19 cellular contexts compared by ENCODE assay signal in the genomic region with DNA sequence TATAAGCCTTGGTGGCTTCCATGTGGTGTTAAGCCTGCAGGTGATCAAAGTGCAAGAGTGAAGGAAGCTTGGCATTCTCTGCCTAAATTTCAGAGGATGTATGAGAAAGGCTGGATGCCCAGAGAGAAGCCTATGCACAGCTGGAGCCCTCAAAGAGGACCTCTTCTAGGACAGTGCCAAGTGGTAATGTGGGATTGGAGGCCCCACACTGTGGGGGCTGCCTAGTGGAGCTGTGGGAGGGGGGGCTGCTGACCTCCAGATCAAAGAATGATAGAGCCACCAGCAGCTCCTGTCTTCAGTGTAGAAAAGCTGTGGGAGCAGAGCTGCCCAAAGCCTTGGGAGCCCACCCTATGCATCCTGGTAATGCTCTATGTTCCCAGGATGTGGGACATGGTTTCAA.
DNase-seq lines count a peak whose midpoint lies in the region; ATAC-seq, FAIRE-seq and TF ChIP-seq lines count a peak whose summit lies in the region.
"Had no signal": no experiment of that assay in that cellular context is flagged by ENCODE, and none has a peak within 500 bp of the region (broad histone marks: within the 10 kb centered on the region; RNA-seq: fewer than 3 reads in every experiment).

No MANE protein-coding gene starts in this region.

- ATAC-seq in aorta (ENCODE audit: low FRiP score) (peak; percentile 46), GM18873 (IDR thresholded peaks at IDR 0.05; ENCODE audit: low FRiP score, unreplicated experiment) (no peak)
- ATAC-seq in activated CD8-positive, alpha-beta T cell treated with anti-CD3 and anti-CD28 coated beads for 36 hours = no peak

- no peaks in the 10 kb centered on the region for H3K36me3 Mint-ChIP-seq in activated CD4-positive, alpha-beta T cell treated with anti-CD3 and anti-CD28 coated beads, Interleukin-2, amount 10 ng/mL, durations not matched to agents 24 days and 14 days (ENCODE audit: low read depth)
- no peaks in the 10 kb centered on the region for H3K36me3 Mint-ChIP-seq in activated CD8-positive, alpha-beta T cell treated with anti-CD3 and anti-CD28 coated beads for 36 hours (ENCODE audit: low read depth)

- no peak overlapping the region for H3K27ac ChIP-seq in mesendoderm (ENCODE audit: low read depth, low read length)
- H3K27ac ChIP-seq in aorta (ENCODE audit: low read depth in 1 of 2, low read length in 2 of 2) = no peak overlapping the region
- H3K27ac ChIP-seq in effector memory CD4-positive, alpha-beta T cell (ENCODE audit: insufficient read depth, low read length, poor library complexity, severe bottlenecking) = no peak overlapping the region
- H3K27ac ChIP-seq: GM23248 had no signal

- H3K79me2 ChIP-seq in mesendoderm (ENCODE audit: control insufficient read depth, insufficient read depth, low read length) = no peaks in the 10 kb centered on the region

- H3K27me3 ChIP-seq in bronchial epithelial cell (ENCODE audit: control insufficient read depth, insufficient read depth, low read length) (no peaks in the 10 kb centered on the region), mesendoderm (ENCODE audit: insufficient read depth, low read length, poor library complexity) (peaks cover 3% of the 10 kb centered on the region), aorta (ENCODE audit: control insufficient read depth in 1 of 2, insufficient read depth in 2 of 2, low read length in 1 of 2) (no peaks in the 10 kb centered on the region)
- no peaks in the 10 kb centered on the region for H3K27me3 ChIP-seq in effector memory CD4-positive, alpha-beta T cell (replicated peaks; ENCODE audit: control insufficient read depth, insufficient read depth, low read length, poor library complexity, severe bottlenecking)

- CTCF ChIA-PET in activated CD8-positive, alpha-beta T cell treated with anti-CD3 and anti-CD28 coated beads for 36 hours (lab: Charles Lee) = no interaction called here

- H3K18ac ChIP-seq in mesendoderm (ENCODE audit: low read length) = no peak overlapping the region

- POLR2A ChIA-PET in activated CD8-positive, alpha-beta T cell treated with anti-CD3 and anti-CD28 coated beads for 36 hours (lab: Charles Lee) = no interaction called here

- no peak overlapping the region for H3K56ac ChIP-seq in mesendoderm (ENCODE audit: low read length)

- H3K4me2 ChIP-seq in mesendoderm (ENCODE audit: low read length) = no peak overlapping the region

- no peak overlapping the region for H4K5ac ChIP-seq in mesendoderm (ENCODE audit: low read length)

- H3K9me3 ChIP-seq in aorta (ENCODE audit: control insufficient read depth, low read length) = peaks cover 2% of the 10 kb centered on the region
- no peaks in the 10 kb centered on the region for H3K9me3 ChIP-seq in effector memory CD4-positive, alpha-beta T cell (ENCODE audit: control insufficient read depth, low read length)
- H3K9me3 ChIP-seq: Caco-2 had no signal

- H3K9ac ChIP-seq in mesendoderm (ENCODE audit: low read length) = no peak overlapping the region
- H3K9ac ChIP-seq: GM23248 had no signal

- no peaks in the 10 kb centered on the region for H3K4me1 ChIP-seq in mesendoderm (ENCODE audit: control insufficient read depth, low read depth, low read length)
- no peaks in the 10 kb centered on the region for H3K4me1 ChIP-seq in aorta (ENCODE audit: control insufficient read depth in 1 of 2, insufficient read depth in 2 of 2, low read length in 2 of 2)
- no peaks in the 10 kb centered on the region for H3K4me1 ChIP-seq in effector memory CD4-positive, alpha-beta T cell (ENCODE audit: control insufficient read depth, insufficient read depth, low read length, poor library complexity, severe bottlenecking)
- H3K4me1 ChIP-seq: Caco-2 had no signal

- H3K27ac Mint-ChIP-seq in activated CD4-positive, alpha-beta T cell treated with anti-CD3 and anti-CD28 coated beads, Interleukin-2, amount 10 ng/mL, durations not matched to agents 24 days and 14 days = no peak overlapping the region
- no peak overlapping the region for H3K27ac Mint-ChIP-seq in activated CD8-positive, alpha-beta T cell treated with anti-CD3 and anti-CD28 coated beads for 36 hours

- no peak overlapping the region for H3K4ac ChIP-seq in mesendoderm (ENCODE audit: low read depth, low read length)

- H3K4me3 Mint-ChIP-seq in activated CD4-positive, alpha-beta T cell treated with anti-CD3 and anti-CD28 coated beads, Interleukin-2, amount 10 ng/mL, durations not matched to agents 24 days and 14 days = no peak overlapping the region
- no peak overlapping the region for H3K4me3 Mint-ChIP-seq in activated CD8-positive, alpha-beta T cell treated with anti-CD3 and anti-CD28 coated beads for 36 hours

- H2BK15ac ChIP-seq in mesendoderm (replicated peaks; ENCODE audit: low read depth) = no peak overlapping the region

- H2BK120ac ChIP-seq in mesendoderm (ENCODE audit: low read depth, low read length) = no peak overlapping the region

- peaks cover 39% of the 10 kb centered on the region for H3K9me3 Mint-ChIP-seq in activated CD4-positive, alpha-beta T cell treated with anti-CD3 and anti-CD28 coated beads, Interleukin-2, amount 10 ng/mL, durations not matched to agents 24 days and 14 days
- peaks cover 16% of the 10 kb centered on the region for H3K9me3 Mint-ChIP-seq in activated CD8-positive, alpha-beta T cell treated with anti-CD3 and anti-CD28 coated beads for 36 hours

- peak; percentile 53 for DNase-seq in activated CD4-positive, alpha-beta T cell treated with anti-CD3 and anti-CD28 coated beads, Interleukin-2, amount 10 ng/mL, durations not matched to agents 24 days and 14 days
- DNase-seq in activated CD4-positive, alpha-beta T cell treated with anti-CD3 and anti-CD28 coated beads, Interleukin-2, amount 50 U/mL, for 4 hours = no peak
- DNase-seq in bronchial epithelial cell (ENCODE audit: low read depth) = peak; percentile 17
- DNase-seq in mesendoderm = no peak
- peak in 1 of 2 donors; percentile 77 for DNase-seq in aorta
- no peak for DNase-seq in effector memory CD4-positive, alpha-beta T cell
- no peak for DNase-seq in activated CD8-positive, alpha-beta T cell treated with anti-CD3 and anti-CD28 coated beads for 36 hours
- DNase-seq: Caco-2, DMS79 treated with DMSO at 0.1 percent for 48 hours, GDM1, GM23248, KG1, MG63, NCI-H1417, NCI-H2029 treated with DMSO at 0.1 percent for 48 hours, NCI-H510A, SIG-M5 had no signal

- H2AK5ac ChIP-seq in mesendoderm (ENCODE audit: low read length) = no peak overlapping the region

- H3K4me3 ChIP-seq in bronchial epithelial cell (ENCODE audit: low read depth, low read length) (no peak overlapping the region), mesendoderm (ENCODE audit: low read length) (peak overlapping the region; percentile 35), aorta (ENCODE audit: low read length in 2 of 2) (no peak overlapping the region)
- no peak overlapping the region for H3K4me3 ChIP-seq in effector memory CD4-positive, alpha-beta T cell (ENCODE audit: insufficient read depth, low read depth, low read length, poor library complexity, severe bottlenecking)
- H3K4me3 ChIP-seq: GM23248, MG63 had no signal

- H3K79me1 ChIP-seq in mesendoderm (ENCODE audit: low read length) = no peaks in the 10 kb centered on the region

- H3K36me3 ChIP-seq in bronchial epithelial cell (ENCODE audit: control insufficient read depth, insufficient read depth, low read length) (no peaks in the 10 kb centered on the region), mesendoderm (ENCODE audit: control insufficient read depth, insufficient read depth, low read length) (peaks cover 1% of the 10 kb centered on the region), aorta (ENCODE audit: control insufficient read depth in 1 of 2, insufficient read depth in 2 of 2, low read length in 1 of 2) (no peaks in the 10 kb centered on the region)
- H3K36me3 ChIP-seq in effector memory CD4-positive, alpha-beta T cell (ENCODE audit: control insufficient read depth, insufficient read depth, low read length) = no peaks in the 10 kb centered on the region
- H3K36me3 ChIP-seq: MG63 had no signal

- no peak overlapping the region for H2BK5ac ChIP-seq in mesendoderm (ENCODE audit: low read length)

- H4K8ac ChIP-seq in mesendoderm (ENCODE audit: low read depth, low read length) = no peak overlapping the region

- H3K4me1 Mint-ChIP-seq in activated CD4-positive, alpha-beta T cell treated with anti-CD3 and anti-CD28 coated beads, Interleukin-2, amount 10 ng/mL, durations not matched to agents 24 days and 14 days = no peaks in the 10 kb centered on the region
- no peaks in the 10 kb centered on the region for H3K4me1 Mint-ChIP-seq in activated CD8-positive, alpha-beta T cell treated with anti-CD3 and anti-CD28 coated beads for 36 hours (ENCODE audit: low read depth)

- no peak for FAIRE-seq in bronchial epithelial cell (lab: Jason Lieb, UNC)
- FAIRE-seq: RCC 7860 had no signal

- intact Hi-C loops in activated CD4-positive, alpha-beta T cell treated with anti-CD3 and anti-CD28 coated beads, Interleukin-2, amount 10 ng/mL, durations not matched to agents 24 days and 14 days (cut with micrococcal nuclease) = no loop called here
- intact Hi-C loops in aorta (cut with DNase I) = no loop called here
- intact Hi-C loops in activated CD8-positive, alpha-beta T cell treated with anti-CD3 and anti-CD28 coated beads for 36 hours (cut with micrococcal nuclease) = no loop called here

- H3K27me3 Mint-ChIP-seq in activated CD4-positive, alpha-beta T cell treated with anti-CD3 and anti-CD28 coated beads, Interleukin-2, amount 10 ng/mL, durations not matched to agents 24 days and 14 days = no peaks in the 10 kb centered on the region
- H3K27me3 Mint-ChIP-seq in activated CD8-positive, alpha-beta T cell treated with anti-CD3 and anti-CD28 coated beads for 36 hours = peaks cover 20% of the 10 kb centered on the region

- TF ChIP-seq CTCF in bronchial epithelial cell (IDR thresholded peaks at IDR 0.05; ENCODE audit: insufficient read depth, low read length, severe bottlenecking) = no peak
- TF ChIP-seq CTCF in activated CD8-positive, alpha-beta T cell treated with anti-CD3 and anti-CD28 coated beads for 36 hours (IDR thresholded peaks at IDR 0.05) = no peak

- no peak overlapping the region for H3K23ac ChIP-seq in mesendoderm (ENCODE audit: low read length)

Comparison
In these comparisons a context has a peak if more than half of its experiments do, and no peak if none do; other contexts are left out.
1. DNase-seq: peak in activated CD4-positive, alpha-beta T cell treated with anti-CD3 and anti-CD28 coated beads, Interleukin-2, amount 10 ng/mL, durations not matched to agents 24 days and 14 days (single experiment) and bronchial epithelial cell (single experiment); none in activated CD4-positive, alpha-beta T cell treated with anti-CD3 and anti-CD28 coated beads, Interleukin-2, amount 50 U/mL, for 4 hours (0 of 2), mesendoderm (single experiment), effector memory CD4-positive, alpha-beta T cell (0 of 3) and activated CD8-positive, alpha-beta T cell treated with anti-CD3 and anti-CD28 coated beads for 36 hours (single experiment).